In genomic region chr10:69125554-69125953, GRCh38 we compare ENCODE assay signal across 8 cellular contexts. TPM values are rescaled to one million over a fixed set of nuclear protein-coding genes. Genes with fewer than 3 reads are reported as not detected.
DNase-seq lines count a peak whose midpoint lies in the region; ATAC-seq and TF ChIP-seq lines count a peak whose summit lies in the region.

No MANE protein-coding gene starts in this region.

- H3K36me3 Mint-ChIP-seq in activated CD4-positive, alpha-beta T cell treated with anti-CD3 and anti-CD28 coated beads, Interleukin-2, amount 10 ng/mL, durations not matched to agents 24 days and 14 days (ENCODE audit: low read depth): peaks cover 2% of the 10 kb centered on the region
- no peaks in the 10 kb centered on the region for H3K36me3 Mint-ChIP-seq in activated CD8-positive, alpha-beta T cell treated with anti-CD3 and anti-CD28 coated beads for 36 hours (ENCODE audit: low read depth)
- peaks cover 35% of the 10 kb centered on the region for H3K36me3 Mint-ChIP-seq in stimulated activated effector memory CD8-positive, alpha-beta T cell treated with anti-CD3 and anti-CD28 coated beads, Interleukin-12 subunit alpha, Interleukin-12 subunit beta, amount 100 ng/mL, for 72 hours

- H3K4me1 Mint-ChIP-seq in activated CD4-positive, alpha-beta T cell treated with anti-CD3 and anti-CD28 coated beads, Interleukin-2, amount 10 ng/mL, durations not matched to agents 24 days and 14 days: peaks cover 27% of the 10 kb centered on the region
- peaks cover 34% of the 10 kb centered on the region for H3K4me1 Mint-ChIP-seq in activated CD8-positive, alpha-beta T cell treated with anti-CD3 and anti-CD28 coated beads for 36 hours (ENCODE audit: low read depth)
- H3K4me1 Mint-ChIP-seq in stimulated activated effector memory CD8-positive, alpha-beta T cell treated with anti-CD3 and anti-CD28 coated beads, Interleukin-12 subunit alpha, Interleukin-12 subunit beta, amount 100 ng/mL, for 72 hours: peaks cover 23% of the 10 kb centered on the region

- H3K9me3 Mint-ChIP-seq in activated CD4-positive, alpha-beta T cell treated with anti-CD3 and anti-CD28 coated beads, Interleukin-2, amount 10 ng/mL, durations not matched to agents 24 days and 14 days: no peaks in the 10 kb centered on the region
- no peaks in the 10 kb centered on the region for H3K9me3 Mint-ChIP-seq in activated CD8-positive, alpha-beta T cell treated with anti-CD3 and anti-CD28 coated beads for 36 hours
- H3K9me3 Mint-ChIP-seq in stimulated activated effector memory CD8-positive, alpha-beta T cell treated with anti-CD3 and anti-CD28 coated beads, Interleukin-12 subunit alpha, Interleukin-12 subunit beta, amount 100 ng/mL, for 72 hours: no peaks in the 10 kb centered on the region

- POLR2A ChIA-PET in activated CD8-positive, alpha-beta T cell treated with anti-CD3 and anti-CD28 coated beads for 36 hours (lab: Charles Lee): interaction anchor here (1.0 to 2.2 kb wide), 3 partner anchors 12 to 136 kb away, joined by 3 to 10 read pairs (median 8); no protein-coding TSS in a partner anchor

- H3K27me3 Mint-ChIP-seq in activated CD4-positive, alpha-beta T cell treated with anti-CD3 and anti-CD28 coated beads, Interleukin-2, amount 10 ng/mL, durations not matched to agents 24 days and 14 days: peaks cover 2% of the 10 kb centered on the region
- no peaks in the 10 kb centered on the region for H3K27me3 Mint-ChIP-seq in activated CD8-positive, alpha-beta T cell treated with anti-CD3 and anti-CD28 coated beads for 36 hours

- no peak overlapping the region for H3K27ac Mint-ChIP-seq in activated CD4-positive, alpha-beta T cell treated with anti-CD3 and anti-CD28 coated beads, Interleukin-2, amount 10 ng/mL, durations not matched to agents 24 days and 14 days
- H3K27ac Mint-ChIP-seq in activated CD8-positive, alpha-beta T cell treated with anti-CD3 and anti-CD28 coated beads for 36 hours: no peak overlapping the region
- H3K27ac Mint-ChIP-seq in stimulated activated effector memory CD8-positive, alpha-beta T cell treated with anti-CD3 and anti-CD28 coated beads, Interleukin-12 subunit alpha, Interleukin-12 subunit beta, amount 100 ng/mL, for 72 hours: peak overlapping the region; percentile 93

- peak overlapping the region; percentile 75 to 80 for H3K4me3 ChIP-seq in foreskin fibroblast (ENCODE audit: low read depth in 1 of 2, low read length in 2 of 2)

- CTCF ChIA-PET in activated CD8-positive, alpha-beta T cell treated with anti-CD3 and anti-CD28 coated beads for 36 hours (lab: Charles Lee): interaction anchor here (0.9 to 1.7 kb wide), 4 partner anchors 10 to 60 kb away, joined by 3 to 10 read pairs (median 4); no protein-coding TSS in a partner anchor

- TF ChIP-seq CTCF in activated CD8-positive, alpha-beta T cell treated with anti-CD3 and anti-CD28 coated beads for 36 hours (IDR thresholded peaks at IDR 0.05): no peak
- TF ChIP-seq CTCF in foreskin fibroblast (IDR thresholded peaks at IDR 0.05; ENCODE audit: low read depth, low read length): no peak

- DNase-seq in activated CD4-positive, alpha-beta T cell treated with anti-CD3 and anti-CD28 coated beads, Interleukin-2, amount 10 ng/mL, durations not matched to agents 24 days and 14 days: no peak
- DNase-seq in activated CD4-positive, alpha-beta T cell treated with anti-CD3 and anti-CD28 coated beads for 48 hours: no peak
- DNase-seq in activated CD8-positive, alpha-beta T cell treated with anti-CD3 and anti-CD28 coated beads for 36 hours: no peak
- DNase-seq in foreskin fibroblast (no peak), NOMO-1 treated with DMSO at 0.1 percent for 48 hours (lab: John Stamatoyannopoulos, UW; ENCODE audit: unreplicated experiment) (no peak)
- DNase-seq in stimulated activated effector memory CD8-positive, alpha-beta T cell treated with anti-CD3 and anti-CD28 coated beads, Interleukin-12 subunit alpha, Interleukin-12 subunit beta, amount 100 ng/mL, for 72 hours (ENCODE audit: low spot score in 2 of 2): no peak

- intact Hi-C loops in activated CD4-positive, alpha-beta T cell treated with anti-CD3 and anti-CD28 coated beads, Interleukin-2, amount 10 ng/mL, durations not matched to agents 24 days and 14 days (cut with micrococcal nuclease): loop anchor here (2.0 kb wide), 2 partner anchors 59 to 283 kb away; no protein-coding TSS in a partner anchor
- intact Hi-C loops in activated CD8-positive, alpha-beta T cell treated with anti-CD3 and anti-CD28 coated beads for 36 hours (cut with micrococcal nuclease): loop anchor here (10.0 kb wide), 1 partner anchor 99 kb away; the partner anchor contains the start of gene HKDC1

- ATAC-seq in activated CD8-positive, alpha-beta T cell treated with anti-CD3 and anti-CD28 coated beads for 36 hours: no peak
- no peak for ATAC-seq in stimulated activated effector memory CD8-positive, alpha-beta T cell treated with anti-CD3 and anti-CD28 coated beads, Interleukin-12 subunit alpha, Interleukin-12 subunit beta, amount 100 ng/mL, for 72 hours
- ATAC-seq in HG02852 (IDR thresholded peaks at IDR 0.05; ENCODE audit: unreplicated experiment): no peak
- ATAC-seq in HG03571 (IDR thresholded peaks at IDR 0.05; ENCODE audit: unreplicated experiment): no peak

- H3K4me3 Mint-ChIP-seq in activated CD4-positive, alpha-beta T cell treated with anti-CD3 and anti-CD28 coated beads, Interleukin-2, amount 10 ng/mL, durations not matched to agents 24 days and 14 days: peak overlapping the region; percentile 96
- H3K4me3 Mint-ChIP-seq in activated CD8-positive, alpha-beta T cell treated with anti-CD3 and anti-CD28 coated beads for 36 hours: peak overlapping the region; percentile 86
- H3K4me3 Mint-ChIP-seq in stimulated activated effector memory CD8-positive, alpha-beta T cell treated with anti-CD3 and anti-CD28 coated beads, Interleukin-12 subunit alpha, Interleukin-12 subunit beta, amount 100 ng/mL, for 72 hours: peak overlapping the region; percentile 94

RNA-seq across cellular contexts. Expression of gene VPS26A, which starts 1.6 kb away (rescaled TPM):
- total RNA-seq in activated CD4-positive, alpha-beta T cell treated with anti-CD3 and anti-CD28 coated beads, Interleukin-2, amount 10 ng/mL, durations not matched to agents 24 days and 14 days: 29.2 and 30.8 TPM in 2 replicates
- total RNA-seq in activated CD8-positive, alpha-beta T cell treated with anti-CD3 and anti-CD28 coated beads for 36 hours: 10 to 100 TPM; 33.1 to 34.5 TPM

RNA-seq across cellular contexts. Expression of gene SRGN, which starts 37.7 kb away (rescaled TPM):
- total RNA-seq in activated CD4-positive, alpha-beta T cell treated with anti-CD3 and anti-CD28 coated beads, Interleukin-2, amount 10 ng/mL, durations not matched to agents 24 days and 14 days: 996 and 999 TPM in 2 replicates
- 100 to 1,000 TPM; 279 to 292 TPM for total RNA-seq in activated CD8-positive, alpha-beta T cell treated with anti-CD3 and anti-CD28 coated beads for 36 hours

RNA-seq across cellular contexts. Expression of gene SUPV3L1, which starts 54.5 kb away (rescaled TPM):
- 58.3 and 63.9 TPM in 2 replicates for total RNA-seq in activated CD4-positive, alpha-beta T cell treated with anti-CD3 and anti-CD28 coated beads, Interleukin-2, amount 10 ng/mL, durations not matched to agents 24 days and 14 days
- total RNA-seq in activated CD8-positive, alpha-beta T cell treated with anti-CD3 and anti-CD28 coated beads for 36 hours: 10 to 100 TPM; 37.6 to 42.7 TPM
